Comparison of ENCODE assay signal across 40 cellular contexts in genomic region chr5:95689680-95690079, GRCh38. TPM values are rescaled to one million over a fixed set of nuclear protein-coding genes. Genes with fewer than 3 reads are reported as not detected.
"Had no signal": no experiment of that assay in that cellular context is flagged by ENCODE, and none has a peak within 500 bp of the region (broad histone marks: within the 10 kb centered on the region; RNA-seq: fewer than 3 reads in every experiment).

No MANE protein-coding gene starts in this region.

- H3K36me3 Mint-ChIP-seq: activated naive CD4-positive, alpha-beta T cell treated with anti-CD3 and anti-CD28 coated beads, Interleukin-2, amount 50 U/mL, for 72 hours; activated naive CD8-positive, alpha-beta T cell; activated naive CD8-positive, alpha-beta T cell treated with anti-CD3 and anti-CD28 coated beads for 36 hours; activated naive CD8-positive, alpha-beta T cell treated with anti-CD3 and anti-CD28 coated beads, Interleukin-2, amount 10 ng/mL, durations not matched to agents 7 days and 5 days; brain had no signal

- H3K4me3 Mint-ChIP-seq: activated naive CD4-positive, alpha-beta T cell treated with anti-CD3 and anti-CD28 coated beads for 36 hours; activated naive CD4-positive, alpha-beta T cell treated with anti-CD3 and anti-CD28 coated beads, Interleukin-2, amount 50 U/mL, for 24 hours; activated naive CD8-positive, alpha-beta T cell; activated naive CD8-positive, alpha-beta T cell treated with anti-CD3 and anti-CD28 coated beads for 36 hours; activated naive CD8-positive, alpha-beta T cell treated with anti-CD3 and anti-CD28 coated beads, Interleukin-2, amount 10 ng/mL, durations not matched to agents 7 days and 5 days; activated naive CD8-positive, alpha-beta T cell treated with anti-CD3 and anti-CD28 coated beads, Interleukin-2, amount 50 U/mL, for 24 hours; activated T-cell treated with anti-CD3 and anti-CD28 coated beads, Interleukin-2, amount 50 U/mL, for 24 hours; activated T-cell treated with anti-CD3 and anti-CD28 coated beads, Interleukin-2, amount 50 U/mL, for 4 hours; activated T-cell treated with anti-CD3 and anti-CD28 coated beads, Interleukin-2, amount 50 U/mL, for 72 hours; activated T-helper 1 cell treated with anti-CD3 and anti-CD28 coated beads, Interleukin-12 subunit alpha, Interleukin-12 subunit beta, Interleukin-2, Interleukin-4 antibody, amounts not matched to agents 30 ng/mL and 10 ng/mL and 1 ng/mL, durations not matched to agents 14 hours and 24 hours and 36 hours; activated T-helper 17 cell treated with anti-CD3 and anti-CD28 coated beads, Interleukin-2, amount 50 U/mL, for 72 hours; brain; central memory CD8-positive, alpha-beta T cell had no signal

- H3K9me3 Mint-ChIP-seq: activated naive CD4-positive, alpha-beta T cell treated with anti-CD3 and anti-CD28 coated beads, Interleukin-2, amount 50 U/mL, for 24 hours; activated naive CD4-positive, alpha-beta T cell treated with anti-CD3 and anti-CD28 coated beads, Interleukin-2, amount 50 U/mL, for 72 hours; activated naive CD8-positive, alpha-beta T cell treated with anti-CD3 and anti-CD28 coated beads for 36 hours; activated T-helper 1 cell treated with anti-CD3 and anti-CD28 coated beads, Interleukin-12 subunit alpha, Interleukin-12 subunit beta, Interleukin-2, Interleukin-4 antibody, amounts not matched to agents 30 ng/mL and 10 ng/mL and 1 ng/mL, durations not matched to agents 14 hours and 24 hours and 36 hours; activated T-helper 2 cell treated with anti-CD3 and anti-CD28 coated beads, Interferon-gamma antibody, Interleukin-2, Interleukin-4, amounts not matched to agents 10 μg/mL and 5 μg/mL and 100 μg/mL, durations not matched to agents 14 hours and 24 hours and 36 hours; central memory CD8-positive, alpha-beta T cell had no signal

- H3K27ac ChIP-seq: adrenal gland, ascending aorta, body of pancreas, brain microvascular endothelial cell, breast epithelium, cardiac muscle cell had no signal

- H3K27me3 Mint-ChIP-seq: activated naive CD4-positive, alpha-beta T cell treated with anti-CD3 and anti-CD28 coated beads, Interleukin-2, amount 50 U/mL, for 24 hours; activated T-helper 17 cell treated with anti-CD3 and anti-CD28 coated beads, Interleukin-2, amount 50 U/mL, for 72 hours; brain had no signal

- DNase-seq: activated effector memory CD4-positive, alpha-beta T cell treated with anti-CD3 and anti-CD28 coated beads, Interleukin-2, amount 50 U/mL, for 16 hours; activated effector memory CD4-positive, alpha-beta T cell treated with Interleukin-2 at 50 U/mL for 16 hours; activated gamma-delta T cell; activated gamma-delta T cell treated with Interleukin-2 at 50 U/mL for 16 hours; activated naive CD4-positive, alpha-beta T cell; activated naive CD4-positive, alpha-beta T cell treated with anti-CD3 and anti-CD28 coated beads for 36 hours; activated naive CD4-positive, alpha-beta T cell treated with anti-CD3 and anti-CD28 coated beads, Interleukin-2, amount 50 U/mL, for 16 hours; activated naive CD4-positive, alpha-beta T cell treated with Interleukin-2 at 50 U/mL for 16 hours; activated naive CD8-positive, alpha-beta T cell treated with anti-CD3 and anti-CD28 coated beads for 36 hours; activated naive CD8-positive, alpha-beta T cell treated with anti-CD3 and anti-CD28 coated beads, Interleukin-2, amount 10 ng/mL, durations not matched to agents 7 days and 5 days; activated naive CD8-positive, alpha-beta T cell treated with anti-CD3 and anti-CD28 coated beads, Interleukin-2, amount 50 U/mL, for 24 hours; activated T-cell treated with anti-CD3 and anti-CD28 coated beads, Interleukin-2, amount 50 U/mL, for 1 hour; activated T-cell treated with anti-CD3 and anti-CD28 coated beads, Interleukin-2, amount 50 U/mL, for 24 hours; activated T-cell treated with anti-CD3 and anti-CD28 coated beads, Interleukin-2, amount 50 U/mL, for 4 hours; activated T-cell treated with anti-CD3 and anti-CD28 coated beads, Interleukin-2, amount 50 U/mL, for 48 hours; activated T-cell treated with anti-CD3 and anti-CD28 coated beads, Interleukin-2, amount 50 U/mL, for 72 hours; adrenal gland; amniotic stem cell; amygdala; anterior cingulate cortex; aorta; body of pancreas; brain microvascular endothelial cell; caudate nucleus; central memory CD4-positive, alpha-beta T cell; cerebellar nuclear complex had no signal

- ATAC-seq: activated naive CD4-positive, alpha-beta T cell treated with anti-CD3 and anti-CD28 coated beads, Interleukin-2, amount 50 U/mL, for 72 hours; activated naive CD8-positive, alpha-beta T cell treated with anti-CD3 and anti-CD28 coated beads, Interleukin-2, amount 50 U/mL, for 24 hours; activated T-cell treated with anti-CD3 and anti-CD28 coated beads, Interleukin-2, amount 50 U/mL, for 4 hours; activated T-cell treated with anti-CD3 and anti-CD28 coated beads, Interleukin-2, amount 50 U/mL, for 72 hours; activated T-helper 17 cell treated with anti-CD3 and anti-CD28 coated beads, Interleukin-2, amount 50 U/mL, for 72 hours; body of pancreas had no signal

- H3K4me1 Mint-ChIP-seq: activated naive CD4-positive, alpha-beta T cell treated with anti-CD3 and anti-CD28 coated beads, Interleukin-2, amount 50 U/mL, for 24 hours; activated naive CD8-positive, alpha-beta T cell treated with anti-CD3 and anti-CD28 coated beads for 36 hours; activated naive CD8-positive, alpha-beta T cell treated with anti-CD3 and anti-CD28 coated beads, Interleukin-2, amount 10 ng/mL, durations not matched to agents 7 days and 5 days; activated naive CD8-positive, alpha-beta T cell treated with anti-CD3 and anti-CD28 coated beads, Interleukin-2, amount 50 U/mL, for 24 hours; activated T-helper 17 cell treated with anti-CD3 and anti-CD28 coated beads, Interleukin-2, amount 50 U/mL, for 72 hours; brain; central memory CD8-positive, alpha-beta T cell had no signal

- H3K27ac Mint-ChIP-seq: activated naive CD4-positive, alpha-beta T cell treated with anti-CD3 and anti-CD28 coated beads for 36 hours; activated naive CD4-positive, alpha-beta T cell treated with anti-CD3 and anti-CD28 coated beads, Interleukin-2, amount 50 U/mL, for 24 hours; activated naive CD4-positive, alpha-beta T cell treated with anti-CD3 and anti-CD28 coated beads, Interleukin-2, amount 50 U/mL, for 72 hours; activated naive CD8-positive, alpha-beta T cell; activated naive CD8-positive, alpha-beta T cell treated with anti-CD3 and anti-CD28 coated beads for 36 hours; activated naive CD8-positive, alpha-beta T cell treated with anti-CD3 and anti-CD28 coated beads, Interleukin-2, amount 10 ng/mL, durations not matched to agents 7 days and 5 days; activated naive CD8-positive, alpha-beta T cell treated with anti-CD3 and anti-CD28 coated beads, Interleukin-2, amount 50 U/mL, for 24 hours; activated T-cell treated with anti-CD3 and anti-CD28 coated beads, Interleukin-2, amount 50 U/mL, for 24 hours; activated T-cell treated with anti-CD3 and anti-CD28 coated beads, Interleukin-2, amount 50 U/mL, for 72 hours; activated T-helper 1 cell treated with anti-CD3 and anti-CD28 coated beads, Interleukin-12 subunit alpha, Interleukin-12 subunit beta, Interleukin-2, Interleukin-4 antibody, amounts not matched to agents 30 ng/mL and 10 ng/mL and 1 ng/mL, durations not matched to agents 14 hours and 24 hours and 36 hours; activated T-helper 17 cell treated with anti-CD3 and anti-CD28 coated beads, Interleukin-2, amount 50 U/mL, for 72 hours; activated T-helper 2 cell treated with anti-CD3 and anti-CD28 coated beads, Interferon-gamma antibody, Interleukin-2, Interleukin-4, amounts not matched to agents 10 μg/mL and 5 μg/mL and 100 μg/mL, durations not matched to agents 14 hours and 24 hours and 36 hours; brain had no signal

- H3K9me3 ChIP-seq: adrenal gland, ascending aorta, body of pancreas, breast epithelium had no signal

- H3K36me3 ChIP-seq: adrenal gland, ascending aorta, brain microvascular endothelial cell, breast epithelium, cardiac muscle cell had no signal

- FAIRE-seq: astrocyte, bronchial epithelial cell had no signal

- H3K27me3 ChIP-seq: adrenal gland, ascending aorta, body of pancreas, brain microvascular endothelial cell, breast epithelium, cardiac muscle cell had no signal

- H3K4me1 ChIP-seq: adrenal gland, ascending aorta, body of pancreas, breast epithelium had no signal

- H3K4me3 ChIP-seq: adrenal gland, ascending aorta, body of pancreas, breast epithelium, cardiac muscle cell had no signal

RNA-seq across cellular contexts. Expression of gene SPATA9, which starts 6.9 kb away (rescaled TPM):
- total RNA-seq: activated naive CD4-positive, alpha-beta T cell treated with anti-CD3 and anti-CD28 coated beads for 36 hours; activated naive CD4-positive, alpha-beta T cell treated with anti-CD3 and anti-CD28 coated beads, Interleukin-2, amount 50 U/mL, for 72 hours; activated naive CD8-positive, alpha-beta T cell treated with anti-CD3 and anti-CD28 coated beads for 36 hours; activated naive CD8-positive, alpha-beta T cell treated with anti-CD3 and anti-CD28 coated beads, Interleukin-2, amount 10 ng/mL, durations not matched to agents 7 days and 5 days; activated T-cell treated with anti-CD3 and anti-CD28 coated beads, Interleukin-2, amount 50 U/mL, for 4 hours; activated T-helper 1 cell treated with anti-CD3 and anti-CD28 coated beads, Interleukin-12 subunit alpha, Interleukin-12 subunit beta, Interleukin-2, Interleukin-4 antibody, amounts not matched to agents 30 ng/mL and 10 ng/mL and 1 ng/mL, durations not matched to agents 14 hours and 24 hours and 36 hours; activated T-helper 17 cell treated with anti-CD3 and anti-CD28 coated beads, Interleukin-2, amount 50 U/mL, for 72 hours; activated T-helper 2 cell treated with anti-CD3 and anti-CD28 coated beads, Interferon-gamma antibody, Interleukin-2, Interleukin-4, amounts not matched to agents 10 μg/mL and 5 μg/mL and 100 μg/mL, durations not matched to agents 14 hours and 24 hours and 36 hours; ascending aorta; body of pancreas; bronchial epithelial cell; cardiac septum had no signal

RNA-seq across cellular contexts. Expression of gene RFESD, which starts 43.1 kb away (rescaled TPM):
- total RNA-seq: ascending aorta had no signal
